Comparison of ENCODE assay signal across 8 cellular contexts in the genomic region with DNA sequence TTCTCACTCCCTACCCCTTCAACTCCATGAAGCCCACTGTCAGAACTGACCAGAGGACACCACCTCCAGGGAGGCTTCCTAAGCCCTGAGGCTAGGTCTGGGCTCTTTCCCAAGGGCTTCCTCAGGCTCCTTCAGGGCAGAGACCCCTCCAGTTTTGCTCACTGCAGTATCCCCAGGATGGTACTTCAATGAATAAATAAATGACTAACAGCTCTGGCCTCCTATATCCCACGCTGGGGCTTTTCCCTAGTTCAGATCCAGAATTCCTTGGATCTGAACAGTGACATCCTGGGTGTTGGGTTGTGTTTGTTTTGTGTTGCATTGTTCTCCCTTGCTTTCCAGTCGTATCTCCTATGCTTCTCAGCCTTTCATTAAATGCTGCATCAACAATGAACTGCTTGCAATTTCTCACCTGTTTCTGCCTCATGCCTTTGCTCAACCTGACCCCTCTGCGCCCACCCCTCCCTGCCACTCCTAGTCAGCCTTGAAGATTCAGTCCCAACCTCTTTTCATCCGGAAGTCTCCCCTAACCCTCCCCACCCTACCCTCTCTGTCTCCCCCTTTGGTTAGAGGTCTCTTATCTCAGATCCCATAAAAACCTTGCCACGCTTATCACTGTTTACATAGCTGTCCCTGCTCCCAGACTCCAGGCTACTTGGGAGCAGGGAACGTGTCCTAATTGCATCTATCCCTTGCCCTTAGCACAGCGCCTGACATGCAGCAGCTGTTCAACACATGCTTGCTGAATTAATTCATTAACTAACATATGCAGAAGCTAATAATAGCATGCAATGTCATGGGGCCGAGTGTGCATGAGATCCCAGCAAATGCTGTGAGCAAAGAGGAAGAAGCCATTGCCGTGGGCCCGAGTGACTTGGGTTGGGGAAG. TPM values are rescaled to one million over a fixed set of nuclear protein-coding genes. Genes with fewer than 3 reads are reported as not detected.
DNase-seq lines count a peak whose midpoint lies in the region; ATAC-seq and TF ChIP-seq lines count a peak whose summit lies in the region.

No MANE protein-coding gene starts in this region.

- DNase-seq in GM23248 (peak; percentile 67), SK-N-SH (peak; percentile 73), heart left ventricle (peak in 4 of 5 donors; percentile 64 to 83 (median 68)), sigmoid colon (peak; percentile 78)
- DNase-seq in activated CD4-positive, CD25-positive, alpha-beta regulatory T cell (lab: John Stamatoyannopoulos, UW) = no peak
- no peak for DNase-seq in stimulated activated CD4-positive, alpha-beta T cell treated with anti-CD3 and anti-CD28 coated beads, Interleukin-4, amount 100 ng/mL, for 4 hours

- POLR2A ChIA-PET in SK-N-SH (lab: Yijun Ruan, JAX) = interaction anchor here (1.7 kb wide), 1 partner anchor 42 kb away, joined by 11 read pairs; the partner anchor contains the start of gene PPP1R3C

- H3K4me1 ChIP-seq in GM23248 (ENCODE audit: insufficient read depth) = peaks cover 58% of the 10 kb centered on the region
- H3K4me1 ChIP-seq in SK-N-SH (ENCODE audit: control insufficient read depth in 1 of 2, insufficient read depth in 2 of 2, low read depth in 1 of 2, low read length in 1 of 2) = peaks cover 51 to 53% of the 10 kb centered on the region in 2 experiments
- H3K4me1 ChIP-seq in heart left ventricle = peaks cover 6 to 80% (median 64%) of the 10 kb centered on the region in 12 donors
- peaks cover 2 to 72% (median 65%) of the 10 kb centered on the region in 4 donors for H3K4me1 ChIP-seq in sigmoid colon

- H3K4me3 ChIP-seq in GM23248 = no peak overlapping the region
- no peak overlapping the region for H3K4me3 ChIP-seq in SK-N-SH (ENCODE audit: low read depth in 2 of 2, low read length in 1 of 2)
- no peak overlapping the region for H3K4me3 ChIP-seq in heart left ventricle
- H3K4me3 ChIP-seq in sigmoid colon = peak overlapping the region in 1 of 4 donors; percentile 12

- intact Hi-C loops in heart left ventricle (cut with DNase I) (loop anchor here in 5 of 10 donors (2.0 to 5.0 kb wide), 4 partner anchors 18 to 42 kb away; partner anchors contain the start of gene PPP1R3C (in 4 of the 5)), sigmoid colon (cut with DNase I) (no loop called here)

- in situ Hi-C loops in GM23248 (cut with MboI) = no loop called here

- H3K27me3 ChIP-seq in GM23248 (replicated peaks; ENCODE audit: insufficient read depth) = no peaks in the 10 kb centered on the region
- H3K27me3 ChIP-seq in SK-N-SH (ENCODE audit: insufficient read depth) = no peaks in the 10 kb centered on the region
- no peaks in the 10 kb centered on the region for H3K27me3 ChIP-seq in heart left ventricle
- no peaks in the 10 kb centered on the region for H3K27me3 ChIP-seq in sigmoid colon

- H3K9me3 ChIP-seq in GM23248 (ENCODE audit: low read depth) (no peaks in the 10 kb centered on the region), SK-N-SH (no peaks in the 10 kb centered on the region), heart left ventricle (no peaks in the 10 kb centered on the region), sigmoid colon (no peaks in the 10 kb centered on the region)

- TF ChIP-seq EP300 in SK-N-SH (IDR thresholded peaks at IDR 0.05; ENCODE audit: borderline replicate concordance in 1 of 2, low read depth in 1 of 2, low read length in 1 of 2) (peak in 1 of 2 experiments; percentile 98; a peak in 2 of 4 replicates), sigmoid colon (IDR thresholded peaks at IDR 0.05) (peak in 2 of 4 donors; percentile 13 to 41)

- TF ChIP-seq POLR2A in heart left ventricle (IDR thresholded peaks at IDR 0.05) (no peak), sigmoid colon (IDR thresholded peaks at IDR 0.05) (no peak)

- H3K27ac ChIP-seq in GM23248 = peak overlapping the region; percentile 91
- H3K27ac ChIP-seq in SK-N-SH (ENCODE audit: low read depth in 2 of 2, low read length in 1 of 2) = peak overlapping the region; percentile 92 to 97
- H3K27ac ChIP-seq in heart left ventricle = peak overlapping the region; percentile 63 to 96 (median 88)
- peak overlapping the region; percentile 85 to 95 (median 90) for H3K27ac ChIP-seq in sigmoid colon

- H3F3A ChIP-seq in GM23248 (ENCODE audit: insufficient read depth) (peaks cover 37% of the 10 kb centered on the region), SK-N-SH (replicated peaks; ENCODE audit: insufficient read depth) (peaks cover 47% of the 10 kb centered on the region)

- ATAC-seq in heart left ventricle = peak; percentile 46 to 66 (median 54)
- no peak for ATAC-seq in HG03520 (IDR thresholded peaks at IDR 0.05; ENCODE audit: unreplicated experiment)
- no peak for ATAC-seq in GM18861 (IDR thresholded peaks at IDR 0.05; ENCODE audit: unreplicated experiment)

- H3K79me2 ChIP-seq in GM23248 (ENCODE audit: insufficient read depth) (no peaks in the 10 kb centered on the region), SK-N-SH (ENCODE audit: insufficient read depth) (no peaks in the 10 kb centered on the region)

- 17 to 20% methylated on average over 10 of the region's 10 CpGs for WGBS in GM23248 (ENCODE audit: low coverage in 1 of 2, low lambda C conversion rate in 2 of 2, missing lambda C conversion rate in 2 of 2), 2 experiments
- WGBS in SK-N-SH (ENCODE audit: low lambda C conversion rate) = 24% methylated on average over 10 of the region's 10 CpGs
- WGBS in heart left ventricle, 4 donors = 29 to 42% (median 36%) methylated on average over 10 of the region's 10 CpGs
- 10 to 40% methylated on average over 10 of the region's 10 CpGs for WGBS in sigmoid colon, 2 donors

- CTCF ChIA-PET in SK-N-SH (lab: Yijun Ruan, JAX) = interaction anchor here (1.0 to 9.1 kb wide), 5 partner anchors 11 to 318 kb away, joined by 3 to 51 read pairs (median 6); partner anchors contain the start of genes FGFBP3 and PPP1R3C

- H4K20me1 ChIP-seq in GM23248 (ENCODE audit: insufficient read depth) = no peaks in the 10 kb centered on the region
- H4K20me1 ChIP-seq in SK-N-SH (ENCODE audit: insufficient read depth) = no peaks in the 10 kb centered on the region

- H3K4me2 ChIP-seq in GM23248 (ENCODE audit: unreplicated experiment) (peak overlapping the region; percentile 15), SK-N-SH (peak overlapping the region; percentile 71)

- peak; percentile 39; the same call in 1 of the 2 replicates for TF ChIP-seq RAD21 in SK-N-SH (IDR thresholded peaks at IDR 0.05; ENCODE audit: low read length)

- peak overlapping the region; percentile 48 for H2AFZ ChIP-seq in GM23248
- peak overlapping the region; percentile 69 for H2AFZ ChIP-seq in SK-N-SH (ENCODE audit: low read depth)

- H3K36me3 ChIP-seq in GM23248 (ENCODE audit: low read depth) (no peaks in the 10 kb centered on the region), SK-N-SH (replicated peaks in 1 of 2; ENCODE audit: control insufficient read depth in 1 of 2, insufficient read depth in 2 of 2, low read length in 1 of 2) (no peaks in the 10 kb centered on the region), heart left ventricle (no peaks in the 10 kb centered on the region), sigmoid colon (no peaks in the 10 kb centered on the region)

- TF ChIP-seq CTCF in SK-N-SH (IDR thresholded peaks at IDR 0.05) = no peak
- TF ChIP-seq CTCF in heart left ventricle (IDR thresholded peaks at IDR 0.05) = no peak
- TF ChIP-seq CTCF in sigmoid colon (IDR thresholded peaks at IDR 0.05) = no peak

- H3K9me2 ChIP-seq in GM23248 (ENCODE audit: insufficient read depth) = no peaks in the 10 kb centered on the region
- no peaks in the 10 kb centered on the region for H3K9me2 ChIP-seq in SK-N-SH

- peak overlapping the region; percentile 58 for H3K9ac ChIP-seq in GM23248
- peak overlapping the region; percentile 52; the same call in 1 of the 2 replicates for H3K9ac ChIP-seq in SK-N-SH

TF ChIP-seq in SK-N-SH, 30 proteins besides CTCF, POLR2A, EP300 and RAD21 (continues in another document):
- TF ChIP-seq POLR2AphosphoS5 (IDR thresholded peaks at IDR 0.05; ENCODE audit: low read depth, low read length) (peak; percentile 63), MAX (IDR thresholded peaks at IDR 0.05; ENCODE audit: low read depth) (peak; percentile 41; the same call in 1 of the 2 replicates), TCF12 (IDR thresholded peaks at IDR 0.05) (peak; percentile 82), REST (IDR thresholded peaks at IDR 0.05; ENCODE audit: low read depth, low read length) (no peak), SIN3A (IDR thresholded peaks at IDR 0.05; ENCODE audit: borderline replicate concordance, low read depth, low read length) (no peak)

RNA-seq across cellular contexts. Expression of gene PPP1R3C, which starts 41.7 kb away (rescaled TPM):
- 193 and 238 TPM in 2 replicates for total RNA-seq in GM23248 (2014; rRNA removed; shearing (Covaris generic))
- polyA plus RNA-seq in GM23248 (2016; fragmentation: Nextera tagmentation; extraction: Ambion mirVana) = 98.8 and 99.9 TPM in 2 replicates
- 9.0 and 11.5 TPM in 2 replicates for polyA plus RNA-seq in SK-N-SH (2012; rRNA removed)
- polyA plus RNA-seq in SK-N-SH (2012; cell fraction: cytosol; rRNA removed) = 11.8 and 13.2 TPM in 2 replicates
- polyA plus RNA-seq in SK-N-SH (2012; cell fraction: nucleus; rRNA removed) = 6.0 and 10.4 TPM in 2 replicates
- total RNA-seq in heart left ventricle = 100 to 1,000 TPM in 7 of 9 donors, 10 to 100 TPM in 2; 38.0 to 270 (median 150) TPM
- 10 to 100 TPM; 35.4 to 82.6 TPM for polyA plus RNA-seq in heart left ventricle
- 10 to 100 TPM; 23.7 to 40.0 (median 34.4) TPM for total RNA-seq in sigmoid colon
- polyA plus RNA-seq in sigmoid colon = 1 to 10 TPM; 1.9 to 4.2 (median 3.2) TPM

Comparison
In these comparisons a context has a peak if more than half of its experiments do, and no peak if none do; other contexts are left out.
1. DNase-seq: peak in GM23248 (single experiment), SK-N-SH (single experiment), heart left ventricle (4 of 5) and sigmoid colon (single experiment); none in activated CD4-positive, CD25-positive, alpha-beta regulatory T cell (0 of 4) and stimulated activated CD4-positive, alpha-beta T cell treated with anti-CD3 and anti-CD28 coated beads, Interleukin-4, amount 100 ng/mL, for 4 hours (0 of 2).
2. ATAC-seq: peak in heart left ventricle (4 of 4); none in HG03520 (single experiment) and GM18861 (single experiment).
3. Peak in every context shown above with its lines, with median percentiles within 50 percentile points of each other: H3K27ac ChIP-seq.